Comparison of ENCODE assay signal across 17 cellular contexts in genomic region chr3:160927620-160928019, GRCh38.
"Had no signal": no experiment of that assay in that cellular context is flagged by ENCODE, and none has a peak within 500 bp of the region (broad histone marks: within the 10 kb centered on the region; RNA-seq: fewer than 3 reads in every experiment).

No MANE protein-coding gene starts in this region.

- ATAC-seq: activated CD8-positive, alpha-beta T cell treated with anti-CD3 and anti-CD28 coated beads for 36 hours had no signal

- H3K4me3 ChIP-seq: ascending aorta, breast epithelium, SJCRH30, SK-N-MC had no signal

- H3K27me3 ChIP-seq: ascending aorta, breast epithelium, SJCRH30 had no signal

- H3K36me3 ChIP-seq: ascending aorta, breast epithelium, SJCRH30 had no signal

- H3K4me1 ChIP-seq: ascending aorta, breast epithelium, SJCRH30 had no signal

- H3K27ac ChIP-seq: ascending aorta, breast epithelium, SJCRH30, SK-N-MC had no signal

- DNase-seq: activated CD4-positive, alpha-beta T cell treated with anti-CD3 and anti-CD28 coated beads, Interleukin-2, amount 10 ng/mL, durations not matched to agents 24 days and 14 days; activated CD4-positive, alpha-beta T cell treated with anti-CD3 and anti-CD28 coated beads, Interleukin-2, amount 50 U/mL, for 4 hours; activated CD8-positive, alpha-beta T cell treated with anti-CD3 and anti-CD28 coated beads for 36 hours; activated gamma-delta T cell; activated naive CD4-positive, alpha-beta T cell treated with Interleukin-2 at 50 U/mL for 16 hours; activated naive CD8-positive, alpha-beta T cell treated with anti-CD3 and anti-CD28 coated beads, Interleukin-2, amount 10 ng/mL, durations not matched to agents 7 days and 5 days; activated T-cell treated with anti-CD3 and anti-CD28 coated beads, Interleukin-2, amount 50 U/mL, for 24 hours; amygdala; NCI-H1105; NCI-H1417 treated with DMSO at 0.1 percent for 48 hours; NCI-H187 treated with DMSO at 0.1 percent for 48 hours; NCI-H2227 treated with DMSO at 0.1 percent for 48 hours had no signal

- FAIRE-seq: TTC549 had no signal

- H3K9me3 ChIP-seq: ascending aorta, breast epithelium, SJCRH30 had no signal
